In the genomic region with DNA sequence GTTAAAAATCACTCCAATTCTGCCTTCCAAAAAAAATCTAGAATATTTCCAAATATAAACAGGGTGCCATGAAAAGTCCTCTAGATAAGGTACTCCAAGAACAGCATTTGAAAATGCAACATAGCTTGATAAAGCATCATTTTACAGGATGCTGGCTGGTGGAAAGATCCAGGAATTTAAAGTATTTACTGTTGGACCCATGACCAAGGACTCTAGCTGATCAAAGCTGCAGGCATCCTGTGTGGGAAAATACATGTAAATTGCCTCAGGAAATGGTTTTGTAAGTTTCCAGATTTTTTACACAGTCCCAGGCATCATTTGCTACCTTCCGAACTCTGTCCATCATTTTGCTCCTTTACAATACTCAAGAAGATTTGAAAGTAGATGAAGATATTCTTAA, we compare ENCODE assay signal across 24 cellular contexts.
DNase-seq lines count a peak whose midpoint lies in the region; ATAC-seq and TF ChIP-seq lines count a peak whose summit lies in the region.
"Had no signal": no experiment of that assay in that cellular context is flagged by ENCODE, and none has a peak within 500 bp of the region (broad histone marks: within the 10 kb centered on the region; RNA-seq: fewer than 3 reads in every experiment).

No MANE protein-coding gene starts in this region.

- no peak for TF ChIP-seq CTCF in HFFc6 (IDR thresholded peaks at IDR 0.05)
- TF ChIP-seq CTCF in astrocyte of the cerebellum (IDR thresholded peaks at IDR 0.05; ENCODE audit: low read depth, low read length, missing control alignments), result no peak
- TF ChIP-seq CTCF in A673 (conservative IDR thresholded peaks at IDR 0.05; ENCODE audit: low read depth, low read length), result no peak
- no peak for TF ChIP-seq CTCF in type B pancreatic cell (conservative IDR thresholded peaks at IDR 0.05)

- CTCF ChIA-PET in A673 (lab: Charles Lee), result no interaction called here

- no peaks in the 10 kb centered on the region for H3K36me3 Mint-ChIP-seq in HFFc6 (ENCODE audit: low read depth)
- no peaks in the 10 kb centered on the region for H3K36me3 Mint-ChIP-seq in type B pancreatic cell
- H3K36me3 Mint-ChIP-seq: CD8-positive, alpha-beta memory T cell had no signal

- peaks cover 19% of the 10 kb centered on the region for H3K4me1 Mint-ChIP-seq in HFFc6 (ENCODE audit: low read depth)
- no peaks in the 10 kb centered on the region for H3K4me1 Mint-ChIP-seq in type B pancreatic cell (ENCODE audit: unreplicated experiment)
- H3K4me1 Mint-ChIP-seq: CD8-positive, alpha-beta memory T cell had no signal

- no peak overlapping the region for H3K27ac ChIP-seq in A673 (ENCODE audit: low read depth, low read length, poor library complexity, severe bottlenecking)
- H3K27ac ChIP-seq: C4-2B, SJCRH30 had no signal

- no peaks in the 10 kb centered on the region for H3K27me3 ChIP-seq in A673 (replicated peaks; ENCODE audit: insufficient read depth, low read depth, low read length, poor library complexity)
- H3K27me3 ChIP-seq: SJCRH30 had no signal

- ATAC-seq in left lobe of liver (no peak), GM19467 (IDR thresholded peaks at IDR 0.05; ENCODE audit: unreplicated experiment) (no peak)
- ATAC-seq: GM12878, HepG2, K562, Panc1 had no signal

- H3K9me3 ChIP-seq in A673 (ENCODE audit: low read depth, low read length, poor library complexity, severe bottlenecking), result no peaks in the 10 kb centered on the region
- H3K9me3 ChIP-seq: SJCRH30 had no signal

- in situ Hi-C loops in astrocyte of the cerebellum (cut with HindIII; ENCODE audit: low sequenced_read_pairs), result no loop called here

- H3K9me3 Mint-ChIP-seq in HFFc6 (no peaks in the 10 kb centered on the region), type B pancreatic cell (no peaks in the 10 kb centered on the region)
- H3K9me3 Mint-ChIP-seq: CD8-positive, alpha-beta memory T cell had no signal

- DNase-seq in EL (peak; percentile 31), HFFc6 (peak; percentile 13), astrocyte of the cerebellum (ENCODE audit: low read depth) (peak; percentile 8), iPS-NIHi7 (ENCODE audit: extremely low spot score) (peak; percentile 22), A673 (ENCODE audit: low spot score) (no peak), left lobe of liver (ENCODE audit: low spot score) (no peak), type B pancreatic cell (ENCODE audit: extremely low spot score, unreplicated experiment) (no peak)
- DNase-seq: AML-193; CD8-positive, alpha-beta memory T cell; GOT3; MM.1S; NCI-H1092 treated with DMSO at 0.1 percent for 48 hours; NCI-H146; NCI-H2029 treated with DMSO at 0.1 percent for 48 hours; NCI-H524 treated with DMSO at 0.1 percent for 48 hours; NCI-H82; SJCRH30; T-helper 1 cell had no signal

- BruUV-seq in A673 (replicated peaks; lab: Mats Ljungman, UMichigan), result no TSS peak

- H3K4me3 ChIP-seq in astrocyte of the cerebellum (ENCODE audit: low read depth, low read length) (no peak overlapping the region), A673 (ENCODE audit: low read depth, low read length, poor library complexity, severe bottlenecking) (no peak overlapping the region)
- H3K4me3 ChIP-seq: GM12878, K562, SJCRH30 had no signal

- H3K36me3 ChIP-seq in A673 (ENCODE audit: insufficient read depth, low read length, poor library complexity, severe bottlenecking), result no peaks in the 10 kb centered on the region
- H3K36me3 ChIP-seq: SJCRH30 had no signal

- POLR2A ChIA-PET in A673 (lab: Charles Lee; ENCODE audit: low non-redundant PET), result no interaction called here

- no peaks in the 10 kb centered on the region for H3K4me1 ChIP-seq in A673 (ENCODE audit: insufficient read depth, low read length, poor library complexity, severe bottlenecking)
- H3K4me1 ChIP-seq: SJCRH30 had no signal

- intact Hi-C loops in A673 (cut with micrococcal nuclease; ENCODE audit: unreplicated experiment), result no loop called here

- H3K27me3 Mint-ChIP-seq in HFFc6 (ENCODE audit: insufficient read depth) (no peaks in the 10 kb centered on the region), type B pancreatic cell (no peaks in the 10 kb centered on the region)
- H3K27me3 Mint-ChIP-seq: CD8-positive, alpha-beta memory T cell had no signal

- peak overlapping the region; percentile 27; the same call in 1 of the 2 replicates for H3K27ac Mint-ChIP-seq in HFFc6
- H3K27ac Mint-ChIP-seq in type B pancreatic cell, result no peak overlapping the region
- H3K27ac Mint-ChIP-seq: CD8-positive, alpha-beta memory T cell had no signal

- peak overlapping the region; percentile 39; the same call in 1 of the 2 replicates for H3K4me3 Mint-ChIP-seq in HFFc6
- no peak overlapping the region for H3K4me3 Mint-ChIP-seq in type B pancreatic cell
- H3K4me3 Mint-ChIP-seq: CD8-positive, alpha-beta memory T cell had no signal

Comparison
In these comparisons a context has a peak if more than half of its experiments do, and no peak if none do; other contexts are left out.
1. DNase-seq: peak in EL (single experiment), HFFc6 (single experiment), astrocyte of the cerebellum (single experiment) and iPS-NIHi7 (single experiment); none in A673 (single experiment), left lobe of liver (single experiment) and type B pancreatic cell (single experiment).